Comparison of ENCODE assay signal across 34 cellular contexts in the genomic region with DNA sequence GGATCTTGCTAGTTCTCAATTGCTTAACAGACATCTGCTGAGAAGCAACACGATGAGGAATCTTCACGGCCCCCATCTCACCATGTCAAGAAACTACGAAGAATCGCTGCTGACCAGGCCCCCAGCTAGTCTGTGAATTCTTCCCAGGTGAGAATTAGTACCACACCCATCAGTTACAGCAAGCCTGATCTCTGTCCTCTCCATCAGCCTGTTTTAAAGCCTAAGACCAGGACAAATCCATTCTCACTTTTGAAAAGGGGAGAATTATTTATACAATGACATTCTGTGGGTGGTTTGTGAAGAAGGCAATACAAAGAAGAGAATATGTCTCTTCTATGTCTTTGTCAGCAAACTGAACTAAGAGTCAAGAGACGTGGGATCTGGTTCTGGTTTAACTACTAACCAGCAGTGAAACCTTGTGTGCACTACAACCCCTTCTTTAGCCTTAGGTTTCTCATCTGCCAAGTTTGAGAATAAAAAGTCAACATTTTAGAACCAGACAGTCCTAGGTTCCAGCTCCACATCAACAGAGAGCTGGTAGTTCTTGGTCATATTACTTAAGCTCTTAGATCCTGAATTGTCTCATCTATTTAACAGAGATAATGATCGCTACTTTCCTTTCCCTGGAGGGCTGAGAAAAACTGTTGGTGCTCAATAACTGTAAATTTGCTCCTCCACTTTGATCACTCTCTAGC.
"Had no signal": no experiment of that assay in that cellular context is flagged by ENCODE, and none has a peak within 500 bp of the region (broad histone marks: within the 10 kb centered on the region; RNA-seq: fewer than 3 reads in every experiment).

No MANE protein-coding gene starts in this region.

- ATAC-seq: activated CD4-positive, alpha-beta T cell treated with anti-CD3 and anti-CD28 coated beads for 36 hours; activated naive CD8-positive, alpha-beta T cell treated with anti-CD3 and anti-CD28 coated beads, Interleukin-2, amount 50 U/mL, for 24 hours; activated T-cell treated with anti-CD3 and anti-CD28 coated beads, Interleukin-2, amount 50 U/mL, for 4 hours; body of pancreas; effector memory CD8-positive, alpha-beta T cell; foreskin keratinocyte; gastroesophageal sphincter; heart right ventricle; T-helper 17 cell had no signal

- H3K9me3 ChIP-seq: adrenal gland, body of pancreas, esophagus muscularis mucosa, gastroesophageal sphincter had no signal

- FAIRE-seq: colon had no signal

- H3K36me3 ChIP-seq: adrenal gland, esophagus muscularis mucosa, gastroesophageal sphincter, heart right ventricle had no signal

- H3K4me1 ChIP-seq: adrenal gland, body of pancreas, foreskin keratinocyte had no signal

- DNase-seq: activated CD4-positive, alpha-beta memory T cell treated with anti-CD3 and anti-CD28 coated beads, Interleukin-2, amount 10 ng/mL, durations not matched to agents 7 days and 5 days; activated CD4-positive, alpha-beta T cell treated with anti-CD3 and anti-CD28 coated beads for 36 hours; activated CD4-positive, alpha-beta T cell treated with anti-CD3 and anti-CD28 coated beads, Interleukin-2, amount 10 ng/mL, durations not matched to agents 7 days and 5 days; activated CD4-positive, alpha-beta T cell treated with anti-CD3 and anti-CD28 coated beads, Interleukin-2, amount 50 U/mL, for 4 hours; activated CD4-positive, CD25-positive, alpha-beta regulatory T cell; activated CD4-positive, CD25-positive, alpha-beta regulatory T cell treated with anti-CD3 and anti-CD28 coated beads, Interleukin-2, amount 50 U/mL, for 72 hours; activated CD8-positive, alpha-beta memory T cell treated with anti-CD3 and anti-CD28 coated beads, Interleukin-2, amount 50 U/mL, for 48 hours; activated effector memory CD4-positive, alpha-beta T cell treated with anti-CD3 and anti-CD28 coated beads, Interleukin-2, amount 50 U/mL, for 16 hours; activated naive CD4-positive, alpha-beta T cell treated with anti-CD3 and anti-CD28 coated beads for 36 hours; activated naive CD8-positive, alpha-beta T cell treated with anti-CD3 and anti-CD28 coated beads for 36 hours; activated naive CD8-positive, alpha-beta T cell treated with anti-CD3 and anti-CD28 coated beads, Interleukin-2, amount 50 U/mL, for 24 hours; activated T-cell treated with anti-CD3 and anti-CD28 coated beads for 4 hours; activated T-cell treated with anti-CD3 and anti-CD28 coated beads, Interleukin-2, amount 50 U/mL, for 4 hours; adrenal gland; amygdala; aorta; body of pancreas; caudate nucleus; cortex of kidney; dermis blood vessel endothelial cell; effector CD4-positive, alpha-beta T cell; effector memory CD8-positive, alpha-beta T cell; erythroblast; foreskin keratinocyte; heart right ventricle; T-helper 1 cell; T-helper 17 cell had no signal

- H3K9me3 Mint-ChIP-seq: activated CD4-positive, alpha-beta memory T cell treated with anti-CD3 and anti-CD28 coated beads, Interleukin-2, amount 10 ng/mL, durations not matched to agents 7 days and 5 days; activated naive CD4-positive, alpha-beta T cell treated with anti-CD3 and anti-CD28 coated beads, Interleukin-2, amount 50 U/mL, for 24 hours; effector memory CD8-positive, alpha-beta T cell; T-helper 2 cell treated with Interferon-gamma antibody and Interleukin-4, amounts not matched to agents 5 μg/mL and 100 μg/mL, for 36 hours had no signal

- H3K27ac Mint-ChIP-seq: activated CD4-positive, alpha-beta memory T cell treated with anti-CD3 and anti-CD28 coated beads, Interleukin-2, amount 10 ng/mL, durations not matched to agents 7 days and 5 days; activated CD4-positive, alpha-beta T cell treated with anti-CD3 and anti-CD28 coated beads for 36 hours; activated CD4-positive, alpha-beta T cell treated with anti-CD3 and anti-CD28 coated beads, Interleukin-2, amount 10 ng/mL, durations not matched to agents 7 days and 5 days; activated naive CD4-positive, alpha-beta T cell treated with anti-CD3 and anti-CD28 coated beads for 36 hours; activated naive CD4-positive, alpha-beta T cell treated with anti-CD3 and anti-CD28 coated beads, Interleukin-2, amount 50 U/mL, for 24 hours; activated naive CD8-positive, alpha-beta T cell treated with anti-CD3 and anti-CD28 coated beads for 36 hours; activated T-helper 1 cell treated with anti-CD3 and anti-CD28 coated beads, Interleukin-12 subunit alpha, Interleukin-12 subunit beta, Interleukin-2, Interleukin-4 antibody, amounts not matched to agents 30 ng/mL and 10 ng/mL and 1 ng/mL, durations not matched to agents 14 hours and 24 hours and 36 hours; activated T-helper 2 cell treated with anti-CD3 and anti-CD28 coated beads, Interferon-gamma antibody, Interleukin-2, Interleukin-4, amounts not matched to agents 10 μg/mL and 5 μg/mL and 100 μg/mL, durations not matched to agents 14 hours and 24 hours and 36 hours; effector memory CD8-positive, alpha-beta T cell; T-helper 17 cell; T-helper 2 cell treated with Interferon-gamma antibody and Interleukin-4, amounts not matched to agents 5 μg/mL and 100 μg/mL, for 36 hours had no signal

- H3K27me3 ChIP-seq: body of pancreas, esophagus muscularis mucosa had no signal

- H3K4me3 Mint-ChIP-seq: activated CD4-positive, alpha-beta memory T cell treated with anti-CD3 and anti-CD28 coated beads, Interleukin-2, amount 10 ng/mL, durations not matched to agents 7 days and 5 days; activated CD4-positive, alpha-beta T cell treated with anti-CD3 and anti-CD28 coated beads for 36 hours; activated CD4-positive, alpha-beta T cell treated with anti-CD3 and anti-CD28 coated beads, Interleukin-2, amount 10 ng/mL, durations not matched to agents 7 days and 5 days; activated naive CD4-positive, alpha-beta T cell treated with anti-CD3 and anti-CD28 coated beads for 36 hours; activated naive CD4-positive, alpha-beta T cell treated with anti-CD3 and anti-CD28 coated beads, Interleukin-2, amount 50 U/mL, for 24 hours; activated naive CD8-positive, alpha-beta T cell treated with anti-CD3 and anti-CD28 coated beads for 36 hours; activated T-cell treated with anti-CD3 and anti-CD28 coated beads, Interleukin-2, amount 50 U/mL, for 4 hours; activated T-helper 1 cell treated with anti-CD3 and anti-CD28 coated beads, Interleukin-12 subunit alpha, Interleukin-12 subunit beta, Interleukin-2, Interleukin-4 antibody, amounts not matched to agents 30 ng/mL and 10 ng/mL and 1 ng/mL, durations not matched to agents 14 hours and 24 hours and 36 hours; effector memory CD8-positive, alpha-beta T cell; T-helper 17 cell; T-helper 2 cell treated with Interferon-gamma antibody and Interleukin-4, amounts not matched to agents 5 μg/mL and 100 μg/mL, for 36 hours had no signal

- H3K4me3 ChIP-seq: adrenal gland, body of pancreas, esophagus muscularis mucosa, gastroesophageal sphincter, heart right ventricle had no signal

- H3K27me3 Mint-ChIP-seq: activated CD4-positive, alpha-beta T cell treated with anti-CD3 and anti-CD28 coated beads, Interleukin-2, amount 10 ng/mL, durations not matched to agents 7 days and 5 days had no signal

- H3K36me3 Mint-ChIP-seq: activated naive CD4-positive, alpha-beta T cell treated with anti-CD3 and anti-CD28 coated beads, Interleukin-2, amount 50 U/mL, for 24 hours; activated naive CD8-positive, alpha-beta T cell treated with anti-CD3 and anti-CD28 coated beads for 36 hours had no signal

- H3K4me1 Mint-ChIP-seq: activated CD4-positive, alpha-beta T cell treated with anti-CD3 and anti-CD28 coated beads, Interleukin-2, amount 10 ng/mL, durations not matched to agents 7 days and 5 days; activated naive CD4-positive, alpha-beta T cell treated with anti-CD3 and anti-CD28 coated beads, Interleukin-2, amount 50 U/mL, for 24 hours had no signal

- H3K27ac ChIP-seq: adrenal gland, body of pancreas, esophagus muscularis mucosa, foreskin keratinocyte, gastroesophageal sphincter, heart right ventricle had no signal
